Comparison of ENCODE assay signal across 1 cellular context in the genomic region with DNA sequence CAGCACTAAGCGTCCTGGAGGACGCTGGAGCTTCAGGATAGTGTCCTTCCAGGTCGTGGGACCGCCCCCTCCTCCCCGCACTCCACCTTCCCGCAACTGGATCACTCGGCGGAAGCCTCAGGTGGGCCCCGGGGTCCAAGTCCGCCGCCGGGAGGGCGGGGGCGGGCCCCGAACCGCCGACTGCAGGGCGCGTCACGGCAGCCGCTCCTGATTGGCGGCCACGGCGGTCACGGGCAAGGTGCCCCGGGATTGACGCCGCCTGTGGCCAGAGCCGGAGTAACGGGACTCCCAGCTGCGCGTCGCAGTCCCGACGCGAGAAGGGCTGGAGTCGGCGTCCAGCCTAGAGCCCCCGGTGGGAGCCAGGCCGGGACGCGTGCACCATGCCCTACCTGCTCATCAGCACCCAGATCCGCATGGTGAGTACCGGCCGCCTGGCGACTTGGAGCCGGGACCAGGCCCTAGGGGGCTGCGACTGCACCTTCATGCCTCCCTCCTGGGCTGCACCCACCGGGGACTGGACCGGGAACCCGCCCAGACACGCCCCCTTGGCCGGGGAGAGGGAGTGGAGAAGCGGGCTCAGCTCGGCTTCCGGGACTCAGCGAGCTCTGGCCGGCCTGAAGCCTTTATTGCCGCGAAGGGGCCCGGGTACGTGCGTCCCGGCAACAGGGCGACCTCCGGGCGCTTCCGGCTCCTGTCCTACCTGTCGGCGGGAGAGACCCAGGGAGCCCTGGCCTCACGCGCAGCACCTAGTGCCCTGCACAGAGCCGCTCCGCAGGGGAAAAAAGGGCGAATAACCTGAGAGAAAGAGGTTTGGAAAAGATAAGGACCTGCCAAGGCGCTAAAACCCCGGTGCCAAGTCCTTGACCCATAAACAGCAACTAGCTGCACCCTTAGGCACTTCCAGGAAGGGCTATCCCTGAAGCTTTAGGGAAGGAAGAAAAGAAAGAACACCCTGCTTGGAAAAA.
A peak's percentile ranks its signal among the peaks of the same experiment; 100 is the strongest.
TF ChIP-seq lines count a peak whose summit lies in the region.

A gene (plus strand): TSS at position 268 of the 965 bp plus-strand sequence. CDS start 113 bp downstream, at position 381.

TF ChIP-seq in K562, 482 proteins besides CTCF, POLR2A, EP300 and RAD21 (continued from another document and continues in another):
- TF ChIP-seq NR2F6 (CRISPR knock-in tag; IDR thresholded peaks at IDR 0.05): no peak
- TF ChIP-seq EWSR1 (IDR thresholded peaks at IDR 0.05; ENCODE audit: borderline replicate concordance, low read depth, partially characterized antibody): no peak
- no peak for TF ChIP-seq ZNF316 (IDR thresholded peaks at IDR 0.05)
- TF ChIP-seq THRAP3 (IDR thresholded peaks at IDR 0.05; ENCODE audit: borderline replicate concordance): no peak
- no peak for TF ChIP-seq ETV1 (tag; conservative IDR thresholded peaks at IDR 0.05; ENCODE audit: low read depth)
- TF ChIP-seq JUND (IDR thresholded peaks at IDR 0.05; ENCODE audit: borderline replicate concordance, low read depth, low read length): peak; percentile 52
- no peak for TF ChIP-seq JUND (tag; IDR thresholded peaks at IDR 0.05; ENCODE audit: borderline replicate concordance, low read depth, low read length)
- TF ChIP-seq ZNF584 (CRISPR knock-in tag; IDR thresholded peaks at IDR 0.05; ENCODE audit: low read depth): no peak
- TF ChIP-seq MTA2 (IDR thresholded peaks at IDR 0.05; ENCODE audit: low read depth): no peak
- no peak for TF ChIP-seq BMI1 (IDR thresholded peaks at IDR 0.05; ENCODE audit: low read length)
- TF ChIP-seq HMG20A (CRISPR knock-in tag; conservative IDR thresholded peaks at IDR 0.05): no peak
- no peak for TF ChIP-seq SREBF1 (IDR thresholded peaks at IDR 0.05; ENCODE audit: borderline replicate concordance, low read depth, low read length)
- peak; percentile 73; the same call in 1 of the 2 replicates for TF ChIP-seq ESRRA (IDR thresholded peaks at IDR 0.05; ENCODE audit: borderline replicate concordance, low read depth)
- TF ChIP-seq ZNF224 (CRISPR knock-in tag; IDR thresholded peaks at IDR 0.05): no peak
- no peak for TF ChIP-seq TAL1 (IDR thresholded peaks at IDR 0.05)
- TF ChIP-seq ASH1L (IDR thresholded peaks at IDR 0.05; ENCODE audit: borderline replicate concordance, low read depth, partially characterized antibody): no peak
- TF ChIP-seq POLR2H (tag; IDR thresholded peaks at IDR 0.05; ENCODE audit: low read depth): no peak
- no peak for TF ChIP-seq HSF4 (CRISPR knock-in tag; IDR thresholded peaks at IDR 0.05; ENCODE audit: borderline replicate concordance)
- no peak for TF ChIP-seq CBX1 (IDR thresholded peaks at IDR 0.05; ENCODE audit: low read depth)
- TF ChIP-seq, protein P1, sequence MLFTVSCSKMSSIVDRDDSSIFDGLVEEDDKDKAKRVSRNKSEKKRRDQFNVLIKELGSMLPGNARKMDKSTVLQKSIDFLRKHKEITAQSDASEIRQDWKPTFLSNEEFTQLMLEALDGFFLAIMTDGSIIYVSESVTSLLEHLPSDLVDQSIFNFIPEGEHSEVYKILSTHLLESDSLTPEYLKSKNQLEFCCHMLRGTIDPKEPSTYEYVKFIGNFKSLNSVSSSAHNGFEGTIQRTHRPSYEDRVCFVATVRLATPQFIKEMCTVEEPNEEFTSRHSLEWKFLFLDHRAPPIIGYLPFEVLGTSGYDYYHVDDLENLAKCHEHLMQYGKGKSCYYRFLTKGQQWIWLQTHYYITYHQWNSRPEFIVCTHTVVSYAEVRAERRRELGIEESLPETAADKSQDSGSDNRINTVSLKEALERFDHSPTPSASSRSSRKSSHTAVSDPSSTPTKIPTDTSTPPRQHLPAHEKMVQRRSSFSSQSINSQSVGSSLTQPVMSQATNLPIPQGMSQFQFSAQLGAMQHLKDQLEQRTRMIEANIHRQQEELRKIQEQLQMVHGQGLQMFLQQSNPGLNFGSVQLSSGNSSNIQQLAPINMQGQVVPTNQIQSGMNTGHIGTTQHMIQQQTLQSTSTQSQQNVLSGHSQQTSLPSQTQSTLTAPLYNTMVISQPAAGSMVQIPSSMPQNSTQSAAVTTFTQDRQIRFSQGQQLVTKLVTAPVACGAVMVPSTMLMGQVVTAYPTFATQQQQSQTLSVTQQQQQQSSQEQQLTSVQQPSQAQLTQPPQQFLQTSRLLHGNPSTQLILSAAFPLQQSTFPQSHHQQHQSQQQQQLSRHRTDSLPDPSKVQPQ (CRISPR knock-in tag; IDR thresholded peaks at IDR 0.05; ENCODE audit: borderline replicate concordance): no peak
- TF ChIP-seq, protein P2, sequence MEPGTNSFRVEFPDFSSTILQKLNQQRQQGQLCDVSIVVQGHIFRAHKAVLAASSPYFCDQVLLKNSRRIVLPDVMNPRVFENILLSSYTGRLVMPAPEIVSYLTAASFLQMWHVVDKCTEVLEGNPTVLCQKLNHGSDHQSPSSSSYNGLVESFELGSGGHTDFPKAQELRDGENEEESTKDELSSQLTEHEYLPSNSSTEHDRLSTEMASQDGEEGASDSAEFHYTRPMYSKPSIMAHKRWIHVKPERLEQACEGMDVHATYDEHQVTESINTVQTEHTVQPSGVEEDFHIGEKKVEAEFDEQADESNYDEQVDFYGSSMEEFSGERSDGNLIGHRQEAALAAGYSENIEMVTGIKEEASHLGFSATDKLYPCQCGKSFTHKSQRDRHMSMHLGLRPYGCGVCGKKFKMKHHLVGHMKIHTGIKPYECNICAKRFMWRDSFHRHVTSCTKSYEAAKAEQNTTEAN (CRISPR knock-in tag; IDR thresholded peaks at IDR 0.05): no peak
- no peak for TF ChIP-seq SRSF1 (IDR thresholded peaks at IDR 0.05; ENCODE audit: low read depth, low read length)
- TF ChIP-seq, protein P3, sequence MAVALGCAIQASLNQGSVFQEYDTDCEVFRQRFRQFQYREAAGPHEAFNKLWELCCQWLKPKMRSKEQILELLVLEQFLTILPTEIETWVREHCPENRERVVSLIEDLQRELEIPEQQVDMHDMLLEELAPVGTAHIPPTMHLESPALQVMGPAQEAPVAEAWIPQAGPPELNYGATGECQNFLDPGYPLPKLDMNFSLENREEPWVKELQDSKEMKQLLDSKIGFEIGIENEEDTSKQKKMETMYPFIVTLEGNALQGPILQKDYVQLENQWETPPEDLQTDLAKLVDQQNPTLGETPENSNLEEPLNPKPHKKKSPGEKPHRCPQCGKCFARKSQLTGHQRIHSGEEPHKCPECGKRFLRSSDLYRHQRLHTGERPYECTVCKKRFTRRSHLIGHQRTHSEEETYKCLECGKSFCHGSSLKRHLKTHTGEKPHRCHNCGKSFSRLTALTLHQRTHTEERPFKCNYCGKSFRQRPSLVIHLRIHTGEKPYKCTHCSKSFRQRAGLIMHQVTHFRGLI (CRISPR knock-in tag; IDR thresholded peaks at IDR 0.05): no peak
- 0 out of 2 replicates have a peak, but pooled peaks have one; percentile 3 for TF ChIP-seq ZNF76 (CRISPR knock-in tag; IDR thresholded peaks at IDR 0.05; ENCODE audit: borderline replicate concordance)
- TF ChIP-seq HCFC1 (IDR thresholded peaks at IDR 0.05; ENCODE audit: low read depth, low read length): no peak; the same call in none of the 2 replicates
- no peak for TF ChIP-seq CEBPB (tag; IDR thresholded peaks at IDR 0.05)
- no peak for TF ChIP-seq PTTG1 (tag; IDR thresholded peaks at IDR 0.05; ENCODE audit: low read depth)
- TF ChIP-seq SMARCA4 (IDR thresholded peaks at IDR 0.05): no peak
- TF ChIP-seq, protein P4, sequence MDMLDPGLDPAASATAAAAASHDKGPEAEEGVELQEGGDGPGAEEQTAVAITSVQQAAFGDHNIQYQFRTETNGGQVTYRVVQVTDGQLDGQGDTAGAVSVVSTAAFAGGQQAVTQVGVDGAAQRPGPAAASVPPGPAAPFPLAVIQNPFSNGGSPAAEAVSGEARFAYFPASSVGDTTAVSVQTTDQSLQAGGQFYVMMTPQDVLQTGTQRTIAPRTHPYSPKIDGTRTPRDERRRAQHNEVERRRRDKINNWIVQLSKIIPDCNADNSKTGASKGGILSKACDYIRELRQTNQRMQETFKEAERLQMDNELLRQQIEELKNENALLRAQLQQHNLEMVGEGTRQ (CRISPR knock-in tag; IDR thresholded peaks at IDR 0.05): peak; percentile 67
- no peak for TF ChIP-seq BACH1 (tag; IDR thresholded peaks at IDR 0.05)
- TF ChIP-seq, protein P5, sequence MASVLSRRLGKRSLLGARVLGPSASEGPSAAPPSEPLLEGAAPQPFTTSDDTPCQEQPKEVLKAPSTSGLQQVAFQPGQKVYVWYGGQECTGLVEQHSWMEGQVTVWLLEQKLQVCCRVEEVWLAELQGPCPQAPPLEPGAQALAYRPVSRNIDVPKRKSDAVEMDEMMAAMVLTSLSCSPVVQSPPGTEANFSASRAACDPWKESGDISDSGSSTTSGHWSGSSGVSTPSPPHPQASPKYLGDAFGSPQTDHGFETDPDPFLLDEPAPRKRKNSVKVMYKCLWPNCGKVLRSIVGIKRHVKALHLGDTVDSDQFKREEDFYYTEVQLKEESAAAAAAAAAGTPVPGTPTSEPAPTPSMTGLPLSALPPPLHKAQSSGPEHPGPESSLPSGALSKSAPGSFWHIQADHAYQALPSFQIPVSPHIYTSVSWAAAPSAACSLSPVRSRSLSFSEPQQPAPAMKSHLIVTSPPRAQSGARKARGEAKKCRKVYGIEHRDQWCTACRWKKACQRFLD (CRISPR knock-in tag; IDR thresholded peaks at IDR 0.05): peak; percentile 89
- TF ChIP-seq RBFOX2 (IDR thresholded peaks at IDR 0.05; ENCODE audit: low read depth, low read length): peak; percentile 80
- TF ChIP-seq, protein P6, sequence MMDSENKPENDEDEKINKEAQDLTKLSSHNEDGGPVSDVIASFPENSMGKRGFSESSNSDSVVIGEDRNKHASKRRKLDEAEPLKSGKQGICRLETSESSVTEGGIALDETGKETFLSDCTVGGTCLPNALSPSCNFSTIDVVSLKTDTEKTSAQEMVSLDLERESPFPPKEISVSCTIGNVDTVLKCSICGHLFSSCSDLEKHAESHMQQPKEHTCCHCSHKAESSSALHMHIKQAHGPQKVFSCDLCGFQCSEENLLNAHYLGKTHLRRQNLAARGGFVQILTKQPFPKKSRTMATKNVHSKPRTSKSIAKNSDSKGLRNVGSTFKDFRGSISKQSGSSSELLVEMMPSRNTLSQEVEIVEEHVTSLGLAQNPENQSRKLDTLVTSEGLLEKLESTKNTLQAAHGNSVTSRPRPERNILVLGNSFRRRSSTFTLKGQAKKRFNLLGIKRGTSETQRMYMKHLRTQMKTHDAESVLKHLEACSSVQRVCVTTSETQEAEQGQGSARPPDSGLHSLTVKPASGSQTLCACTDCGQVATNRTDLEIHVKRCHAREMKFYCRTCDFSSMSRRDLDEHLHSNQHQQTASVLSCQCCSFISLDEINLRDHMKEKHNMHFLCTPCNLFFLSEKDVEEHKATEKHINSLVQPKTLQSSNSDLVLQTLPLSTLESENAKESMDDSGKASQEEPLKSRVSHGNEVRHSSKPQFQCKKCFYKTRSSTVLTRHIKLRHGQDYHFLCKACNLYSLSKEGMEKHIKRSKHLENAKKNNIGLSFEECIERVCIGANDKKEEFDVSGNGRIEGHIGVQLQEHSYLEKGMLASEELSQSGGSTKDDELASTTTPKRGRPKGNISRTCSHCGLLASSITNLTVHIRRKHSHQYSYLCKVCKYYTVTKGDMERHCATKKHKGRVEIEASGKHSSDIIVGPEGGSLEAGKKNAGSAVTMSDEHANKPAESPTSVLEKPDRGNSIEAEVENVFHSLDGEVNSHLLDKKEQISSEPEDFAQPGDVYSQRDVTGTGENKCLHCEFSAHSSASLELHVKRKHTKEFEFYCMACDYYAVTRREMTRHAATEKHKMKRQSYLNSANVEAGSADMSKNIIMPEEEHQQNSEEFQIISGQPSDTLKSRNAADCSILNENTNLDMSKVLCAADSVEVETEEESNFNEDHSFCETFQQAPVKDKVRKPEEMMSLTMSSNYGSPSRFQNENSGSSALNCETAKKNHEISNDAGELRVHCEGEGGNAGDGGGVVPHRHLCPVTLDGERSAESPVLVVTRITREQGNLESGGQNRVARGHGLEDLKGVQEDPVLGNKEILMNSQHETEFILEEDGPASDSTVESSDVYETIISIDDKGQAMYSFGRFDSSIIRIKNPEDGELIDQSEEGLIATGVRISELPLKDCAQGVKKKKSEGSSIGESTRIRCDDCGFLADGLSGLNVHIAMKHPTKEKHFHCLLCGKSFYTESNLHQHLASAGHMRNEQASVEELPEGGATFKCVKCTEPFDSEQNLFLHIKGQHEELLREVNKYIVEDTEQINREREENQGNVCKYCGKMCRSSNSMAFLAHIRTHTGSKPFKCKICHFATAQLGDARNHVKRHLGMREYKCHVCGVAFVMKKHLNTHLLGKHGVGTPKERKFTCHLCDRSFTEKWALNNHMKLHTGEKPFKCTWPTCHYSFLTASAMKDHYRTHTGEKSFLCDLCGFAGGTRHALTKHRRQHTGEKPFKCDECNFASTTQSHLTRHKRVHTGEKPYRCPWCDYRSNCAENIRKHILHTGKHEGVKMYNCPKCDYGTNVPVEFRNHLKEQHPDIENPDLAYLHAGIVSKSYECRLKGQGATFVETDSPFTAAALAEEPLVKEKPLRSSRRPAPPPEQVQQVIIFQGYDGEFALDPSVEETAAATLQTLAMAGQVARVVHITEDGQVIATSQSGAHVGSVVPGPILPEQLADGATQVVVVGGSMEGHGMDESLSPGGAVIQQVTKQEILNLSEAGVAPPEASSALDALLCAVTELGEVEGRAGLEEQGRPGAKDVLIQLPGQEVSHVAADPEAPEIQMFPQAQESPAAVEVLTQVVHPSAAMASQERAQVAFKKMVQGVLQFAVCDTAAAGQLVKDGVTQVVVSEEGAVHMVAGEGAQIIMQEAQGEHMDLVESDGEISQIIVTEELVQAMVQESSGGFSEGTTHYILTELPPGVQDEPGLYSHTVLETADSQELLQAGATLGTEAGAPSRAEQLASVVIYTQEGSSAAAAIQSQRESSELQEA (IDR thresholded peaks at IDR 0.05; ENCODE audit: low read depth): no peak
- no peak for TF ChIP-seq ZNF780A (CRISPR knock-in tag; IDR thresholded peaks at IDR 0.05)
- no peak for TF ChIP-seq FOXA1 (IDR thresholded peaks at IDR 0.05; ENCODE audit: borderline replicate concordance)
- TF ChIP-seq SRSF7 (optimal IDR thresholded peaks at IDR 0.05; ENCODE audit: low read depth, low read length): no peak
- TF ChIP-seq TAF7 (tag; IDR thresholded peaks at IDR 0.05): no peak
- TF ChIP-seq ILK (tag; IDR thresholded peaks at IDR 0.05; ENCODE audit: borderline replicate concordance, low read depth): no peak
